In the genomic region with DNA sequence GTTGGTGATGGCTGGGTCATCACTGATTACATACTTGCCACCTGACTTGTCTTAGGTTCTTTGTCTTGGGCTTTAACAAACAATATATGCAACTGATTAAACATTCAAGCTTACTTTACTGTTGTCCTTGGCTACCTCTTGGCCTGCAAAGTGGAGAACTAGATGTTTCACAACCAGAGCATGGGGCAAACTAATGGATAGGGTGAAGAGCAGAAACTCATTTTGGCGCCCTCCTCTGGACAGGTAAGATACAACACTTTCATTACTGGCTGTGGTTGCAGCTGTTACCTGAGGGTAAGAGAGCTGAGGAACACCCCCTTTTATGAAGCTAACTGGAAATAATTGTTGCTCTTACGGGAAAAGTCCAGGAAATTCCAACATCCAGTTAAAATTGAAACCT, we compare ENCODE assay signal across 9 cellular contexts.
DNase-seq lines count a peak whose midpoint lies in the region; ATAC-seq and TF ChIP-seq lines count a peak whose summit lies in the region.
"Had no signal": no experiment of that assay in that cellular context is flagged by ENCODE, and none has a peak within 500 bp of the region (broad histone marks: within the 10 kb centered on the region; RNA-seq: fewer than 3 reads in every experiment).

No MANE protein-coding gene starts in this region.

- DNase-seq in cardiac muscle cell (ENCODE audit: low read depth in 1 of 2, low spot score in 1 of 2) (no peak), Right ventricle myocardium inferior (ENCODE audit: missing footprints) (no peak), foreskin fibroblast (no peak), upper lobe of left lung (peak in 1 of 2 donors; percentile 59), aorta (no peak), DMS114 treated with DMSO at 0.1 percent for 48 hours (lab: John Stamatoyannopoulos, UW; ENCODE audit: unreplicated experiment) (no peak)

- H3K4me1 ChIP-seq in cardiac muscle cell (ENCODE audit: low read depth) (no peaks in the 10 kb centered on the region), OCI-LY3 (ENCODE audit: low read length) (no peaks in the 10 kb centered on the region), upper lobe of left lung (no peaks in the 10 kb centered on the region), aorta (ENCODE audit: control insufficient read depth in 1 of 2, insufficient read depth in 2 of 2, low read length in 2 of 2) (no peaks in the 10 kb centered on the region)

- H3K9ac ChIP-seq in OCI-LY3 (ENCODE audit: low read length), result no peak overlapping the region

- TF ChIP-seq POLR2A in upper lobe of left lung (IDR thresholded peaks at IDR 0.05), result no peak

- intact Hi-C loops in Right ventricle myocardium inferior (cut with DNase I), result no loop called here
- intact Hi-C loops in aorta (cut with DNase I), result no loop called here

- no peaks in the 10 kb centered on the region for H4K20me1 ChIP-seq in OCI-LY3 (ENCODE audit: insufficient read depth, low read length)

- ATAC-seq in Right ventricle myocardium inferior (no peak), upper lobe of left lung (ENCODE audit: low FRiP score in 2 of 2) (peak; percentile 12 to 57), aorta (ENCODE audit: low FRiP score) (no peak), GM18517 (IDR thresholded peaks at IDR 0.05; ENCODE audit: unreplicated experiment) (no peak)

- no peak overlapping the region for H3K27ac ChIP-seq in cardiac muscle cell
- H3K27ac ChIP-seq in OCI-LY3 (ENCODE audit: low read length), result no peak overlapping the region
- no peak overlapping the region for H3K27ac ChIP-seq in upper lobe of left lung
- H3K27ac ChIP-seq in aorta (ENCODE audit: low read depth in 1 of 2, low read length in 2 of 2), result no peak overlapping the region
- H3K27ac ChIP-seq: SK-N-MC had no signal

- H3K36me3 ChIP-seq in cardiac muscle cell, result no peaks in the 10 kb centered on the region
- H3K36me3 ChIP-seq in OCI-LY3 (replicated peaks; ENCODE audit: low read depth, low read length), result no peaks in the 10 kb centered on the region
- H3K36me3 ChIP-seq in upper lobe of left lung, result no peaks in the 10 kb centered on the region
- H3K36me3 ChIP-seq in aorta (ENCODE audit: control insufficient read depth in 1 of 2, insufficient read depth in 2 of 2, low read length in 1 of 2), result no peaks in the 10 kb centered on the region

- H3K4me3 ChIP-seq in cardiac muscle cell (no peak overlapping the region), OCI-LY3 (ENCODE audit: low read length) (no peak overlapping the region), foreskin fibroblast (ENCODE audit: low read depth in 1 of 2, low read length in 2 of 2) (no peak overlapping the region), upper lobe of left lung (no peak overlapping the region), aorta (ENCODE audit: low read length in 2 of 2) (no peak overlapping the region)
- H3K4me3 ChIP-seq: SK-N-MC had no signal

- H3K4me2 ChIP-seq in OCI-LY3 (ENCODE audit: low read length), result no peak overlapping the region

- WGBS in upper lobe of left lung, 2 donors, result 39 to 50% methylated on average over 2 of the region's 2 CpGs
- 31 to 75% methylated on average over 2 of the region's 2 CpGs for WGBS in aorta, 2 donors

- no peaks in the 10 kb centered on the region for H3K27me3 ChIP-seq in cardiac muscle cell
- no peaks in the 10 kb centered on the region for H3K27me3 ChIP-seq in OCI-LY3 (ENCODE audit: low read depth, low read length)
- H3K27me3 ChIP-seq in upper lobe of left lung, result no peaks in the 10 kb centered on the region
- H3K27me3 ChIP-seq in aorta (ENCODE audit: control insufficient read depth in 1 of 2, insufficient read depth in 2 of 2, low read length in 1 of 2), result no peaks in the 10 kb centered on the region

- no peaks in the 10 kb centered on the region for H3K79me2 ChIP-seq in OCI-LY3 (ENCODE audit: low read length)

- no peak for TF ChIP-seq EP300 in upper lobe of left lung (IDR thresholded peaks at IDR 0.05)

- H3K9me3 ChIP-seq in cardiac muscle cell (ENCODE audit: low read depth) (no peaks in the 10 kb centered on the region), OCI-LY3 (ENCODE audit: insufficient read depth, low read length) (no peaks in the 10 kb centered on the region), upper lobe of left lung (peaks cover 0 to 4% (median 0%) of the 10 kb centered on the region in 4 donors), aorta (ENCODE audit: control insufficient read depth, low read length) (no peaks in the 10 kb centered on the region)

- H2AFZ ChIP-seq in OCI-LY3 (ENCODE audit: low read depth, low read length), result no peak overlapping the region

- peak; percentile 20 for TF ChIP-seq CTCF in cardiac muscle cell (IDR thresholded peaks at IDR 0.05; ENCODE audit: low read depth, low read length)
- TF ChIP-seq CTCF in OCI-LY3 (IDR thresholded peaks at IDR 0.05; ENCODE audit: low read depth, low read length), result peak; percentile 58
- peak; percentile 30 for TF ChIP-seq CTCF in foreskin fibroblast (IDR thresholded peaks at IDR 0.05; ENCODE audit: low read depth, low read length)
- peak in 3 of 6 experiments; percentile 44 to 49 (median 48) for TF ChIP-seq CTCF in upper lobe of left lung (IDR thresholded peaks at IDR 0.05)

Comparison
In these comparisons a context has a peak if more than half of its experiments do, and no peak if none do; other contexts are left out.
1. ATAC-seq: peak in upper lobe of left lung (2 of 2); none in Right ventricle myocardium inferior (single experiment), aorta (single experiment) and GM18517 (single experiment).